ENCODE assay signal across 17 cellular contexts in the genomic region with DNA sequence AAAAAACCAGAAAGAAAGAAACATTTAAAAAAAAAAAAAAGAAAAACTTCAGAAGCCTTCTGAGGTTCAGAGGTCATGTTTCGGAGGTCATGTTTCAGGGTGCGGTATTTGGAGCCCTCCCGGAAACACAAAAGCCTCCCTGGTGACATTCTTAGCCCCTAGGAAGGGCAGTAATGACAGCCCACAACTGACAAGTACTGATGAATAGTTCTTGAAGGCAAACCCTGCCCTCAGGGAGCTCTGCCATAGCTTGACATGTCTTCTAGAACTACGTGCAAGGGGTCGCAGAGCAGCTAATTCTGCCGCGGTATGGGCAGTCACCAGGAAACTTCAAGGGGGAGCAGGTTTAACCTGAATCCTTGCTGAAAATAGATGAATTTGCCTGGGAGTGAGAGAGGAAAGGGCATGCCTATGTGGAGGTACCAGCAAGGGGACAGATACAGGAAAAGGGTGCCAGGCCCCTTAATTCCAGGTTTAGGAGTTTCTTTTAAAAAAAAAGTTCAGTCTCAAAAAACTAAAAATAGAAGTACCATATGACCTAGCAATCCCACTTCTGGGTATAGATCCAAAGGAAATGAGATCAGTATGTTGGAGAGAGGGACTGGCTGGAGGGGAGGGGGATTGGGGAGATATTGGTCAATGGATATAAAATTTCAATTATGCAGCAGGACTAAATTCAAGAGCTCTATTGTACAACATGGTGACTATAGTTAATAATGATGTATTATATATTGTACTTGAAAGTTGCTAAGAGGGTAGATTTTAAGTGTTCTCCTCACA.
DNase-seq lines count a peak whose midpoint lies in the region; ATAC-seq and TF ChIP-seq lines count a peak whose summit lies in the region.
"Had no signal": no experiment of that assay in that cellular context is flagged by ENCODE, and none has a peak within 500 bp of the region (broad histone marks: within the 10 kb centered on the region; RNA-seq: fewer than 3 reads in every experiment).

No MANE protein-coding gene starts in this region.

- no peak overlapping the region for H3K27ac Mint-ChIP-seq in mesothelial cell of epicardium
- no peak overlapping the region for H3K27ac Mint-ChIP-seq in activated CD4-positive, alpha-beta T cell treated with anti-CD3 and anti-CD28 coated beads, Interleukin-2, amount 10 ng/mL, durations not matched to agents 7 days and 5 days
- H3K27ac Mint-ChIP-seq: stimulated activated naive CD8-positive, alpha-beta T cell treated with anti-CD3 and anti-CD28 coated beads, Interleukin-15, Interleukin-2, amounts not matched to agents 100 ng/mL and 50 ng/mL, for 24 hours had no signal

- H3K79me2 ChIP-seq in OCI-LY1 (ENCODE audit: insufficient read depth, low read length) = peaks cover 76% of the 10 kb centered on the region

- no peak overlapping the region for H2AFZ ChIP-seq in OCI-LY1 (ENCODE audit: low read length)

- no peaks in the 10 kb centered on the region for H3K27me3 ChIP-seq in OCI-LY1 (ENCODE audit: insufficient read depth, low read length)

- H3K27me3 Mint-ChIP-seq in mesothelial cell of epicardium (ENCODE audit: low read depth) = no peaks in the 10 kb centered on the region
- H3K27me3 Mint-ChIP-seq in activated CD4-positive, alpha-beta T cell treated with anti-CD3 and anti-CD28 coated beads, Interleukin-2, amount 10 ng/mL, durations not matched to agents 7 days and 5 days = no peaks in the 10 kb centered on the region
- H3K27me3 Mint-ChIP-seq: stimulated activated naive CD8-positive, alpha-beta T cell treated with anti-CD3 and anti-CD28 coated beads, Interleukin-15, Interleukin-2, amounts not matched to agents 100 ng/mL and 50 ng/mL, for 24 hours had no signal

- DNase-seq in islet precursor cell (peak; percentile 86), occipital lobe (lab: John Stamatoyannopoulos, UW) (no peak), mesothelial cell of epicardium (ENCODE audit: low spot score in 2 of 2, unreplicated experiment in 2 of 2) (no peak)
- DNase-seq in activated T-cell treated with anti-CD3 and anti-CD28 coated beads, Interleukin-2, amount 50 U/mL, for 1 hour = no peak
- no peak for DNase-seq in activated CD4-positive, alpha-beta T cell treated with anti-CD3 and anti-CD28 coated beads, Interleukin-2, amount 10 ng/mL, durations not matched to agents 7 days and 5 days
- DNase-seq: amniotic stem cell; cortex of kidney; foreskin fibroblast; NCI-H1417; NCI-H524; SIG-M5; stimulated activated CD4-positive, alpha-beta T cell treated with anti-CD3 and anti-CD28 coated beads, Interleukin-4, amount 100 ng/mL, for 4 hours had no signal

- CTCF ChIA-PET in activated CD4-positive, alpha-beta T cell treated with anti-CD3 and anti-CD28 coated beads, Interleukin-2, amount 10 ng/mL, durations not matched to agents 7 days and 5 days (lab: Charles Lee) = no interaction called here

- no peaks in the 10 kb centered on the region for H3K36me3 Mint-ChIP-seq in mesothelial cell of epicardium
- H3K36me3 Mint-ChIP-seq in activated CD4-positive, alpha-beta T cell treated with anti-CD3 and anti-CD28 coated beads, Interleukin-2, amount 10 ng/mL, durations not matched to agents 7 days and 5 days (ENCODE audit: low read depth) = peaks cover 6% of the 10 kb centered on the region

- peak overlapping the region; percentile 51 for H3K27ac ChIP-seq in OCI-LY1 (ENCODE audit: low read depth, low read length, poor library complexity, severe bottlenecking)
- H3K27ac ChIP-seq: VCaP had no signal

- H3K4me1 ChIP-seq in OCI-LY1 (ENCODE audit: insufficient read depth, low read length, severe bottlenecking) = peaks cover 79% of the 10 kb centered on the region

- H3F3A ChIP-seq in OCI-LY1 (ENCODE audit: insufficient read depth, low read length) = no peaks in the 10 kb centered on the region

- no peak overlapping the region for H3K4me3 ChIP-seq in OCI-LY1 (ENCODE audit: low read depth, low read length, poor library complexity, severe bottlenecking)

- no peaks in the 10 kb centered on the region for H3K9me2 ChIP-seq in OCI-LY1 (ENCODE audit: low read depth, low read length)

- POLR2A ChIA-PET in activated CD4-positive, alpha-beta T cell treated with anti-CD3 and anti-CD28 coated beads, Interleukin-2, amount 10 ng/mL, durations not matched to agents 7 days and 5 days (lab: Charles Lee) = no interaction called here

- peaks cover 30% of the 10 kb centered on the region; the same call in 1 of the 2 replicates for H3K36me3 ChIP-seq in OCI-LY1 (ENCODE audit: insufficient read depth, low read length)

- TF ChIP-seq CTCF in OCI-LY1 (IDR thresholded peaks at IDR 0.05; ENCODE audit: low read length) (no peak), mesothelial cell of epicardium (IDR thresholded peaks at IDR 0.05; ENCODE audit: unreplicated experiment) (no peak)

- no peak overlapping the region for H3K4me3 Mint-ChIP-seq in mesothelial cell of epicardium
- H3K4me3 Mint-ChIP-seq in activated CD4-positive, alpha-beta T cell treated with anti-CD3 and anti-CD28 coated beads, Interleukin-2, amount 10 ng/mL, durations not matched to agents 7 days and 5 days = no peak overlapping the region
- H3K4me3 Mint-ChIP-seq: stimulated activated naive CD8-positive, alpha-beta T cell treated with anti-CD3 and anti-CD28 coated beads, Interleukin-15, Interleukin-2, amounts not matched to agents 100 ng/mL and 50 ng/mL, for 24 hours had no signal

- no peaks in the 10 kb centered on the region for H3K9me3 Mint-ChIP-seq in mesothelial cell of epicardium
- no peaks in the 10 kb centered on the region for H3K9me3 Mint-ChIP-seq in activated CD4-positive, alpha-beta T cell treated with anti-CD3 and anti-CD28 coated beads, Interleukin-2, amount 10 ng/mL, durations not matched to agents 7 days and 5 days
- H3K9me3 Mint-ChIP-seq: stimulated activated naive CD8-positive, alpha-beta T cell treated with anti-CD3 and anti-CD28 coated beads, Interleukin-15, Interleukin-2, amounts not matched to agents 100 ng/mL and 50 ng/mL, for 24 hours had no signal

- peak overlapping the region; percentile 48 for H3K4me2 ChIP-seq in OCI-LY1 (ENCODE audit: low read length)

- ATAC-seq in GM18511 (IDR thresholded peaks at IDR 0.05; ENCODE audit: unreplicated experiment) (peak; percentile 20), HG02678 (IDR thresholded peaks at IDR 0.05; ENCODE audit: unreplicated experiment) (peak; percentile 10)

- H3K9me3 ChIP-seq in OCI-LY1 (ENCODE audit: low read length) = no peaks in the 10 kb centered on the region

- H4K20me1 ChIP-seq in OCI-LY1 (ENCODE audit: insufficient read depth, low read length) = no peaks in the 10 kb centered on the region

- H3K4me1 Mint-ChIP-seq in mesothelial cell of epicardium = peaks cover 23% of the 10 kb centered on the region
- H3K4me1 Mint-ChIP-seq in activated CD4-positive, alpha-beta T cell treated with anti-CD3 and anti-CD28 coated beads, Interleukin-2, amount 10 ng/mL, durations not matched to agents 7 days and 5 days = peaks cover 13% of the 10 kb centered on the region

- no peak overlapping the region; the same call in 1 of the 2 replicates for H3K9ac ChIP-seq in OCI-LY1 (ENCODE audit: low read length)
